Comparison of ENCODE assay signal across 12 cellular contexts in the genomic region with DNA sequence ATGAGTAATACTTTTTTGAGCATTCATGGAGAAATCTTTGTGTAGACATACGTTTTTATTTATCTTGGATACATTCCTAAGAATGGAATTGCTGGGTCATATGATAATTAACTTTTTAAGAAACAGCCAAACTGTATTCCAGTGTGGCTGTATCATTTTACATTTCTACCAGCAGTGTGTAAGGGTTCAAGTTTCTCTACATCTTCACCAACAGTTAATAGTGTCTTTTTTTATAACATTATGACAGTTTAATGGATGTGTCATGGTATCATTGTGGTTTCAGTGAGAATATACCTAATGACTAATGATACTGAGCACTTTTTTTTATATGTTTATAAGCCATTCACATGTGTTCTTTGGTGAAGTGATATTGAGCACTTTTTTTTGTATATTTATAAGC. TPM values are rescaled to one million over a fixed set of nuclear protein-coding genes. Genes with fewer than 3 reads are reported as not detected.
A peak's percentile ranks its signal among the peaks of the same experiment; 100 is the strongest.
DNase-seq lines count a peak whose midpoint lies in the region; ATAC-seq, FAIRE-seq and TF ChIP-seq lines count a peak whose summit lies in the region.
"Had no signal": no experiment of that assay in that cellular context is flagged by ENCODE, and none has a peak within 500 bp of the region (broad histone marks: within the 10 kb centered on the region; RNA-seq: fewer than 3 reads in every experiment).

No MANE protein-coding gene starts in this region.

- CTCF ChIA-PET in A549 (lab: Yijun Ruan, JAX) (interaction anchor here (1.1 kb wide), 1 partner anchor 53 kb away, joined by 4 read pairs; a partner anchor contains a TSS), SK-N-SH (lab: Yijun Ruan, JAX) (interaction anchor here (1.0 kb wide), 1 partner anchor 55 kb away, joined by 3 read pairs; no protein-coding TSS in a partner anchor)

- no peak for DNase-seq in A549 (ENCODE audit: low read depth in 1 of 2, low spot score in 1 of 2)
- DNase-seq in SK-N-SH = no peak
- peak; percentile 75 for DNase-seq in fibroblast of peridontal ligament (ENCODE audit: extremely low read depth)
- no peak for DNase-seq in iPS-NIHi11 (ENCODE audit: low spot score)
- no peak for DNase-seq in coronary artery (ENCODE audit: low spot score)
- DNase-seq in upper lobe of right lung = no peak
- DNase-seq: COR-L47, GOT3, NCI-H524, right cardiac atrium had no signal

- TF ChIP-seq EP300 in A549 (IDR thresholded peaks at IDR 0.05) (no peak), SK-N-SH (IDR thresholded peaks at IDR 0.05; ENCODE audit: borderline replicate concordance in 1 of 2, low read depth in 1 of 2, low read length in 1 of 2) (no peak)

- H3K9ac ChIP-seq in SK-N-SH = no peak overlapping the region

- no peak overlapping the region for H3K27ac ChIP-seq in A549
- peak overlapping the region in 1 of 2 experiments; percentile 68; a peak in 2 of 4 replicates for H3K27ac ChIP-seq in SK-N-SH (ENCODE audit: low read depth in 2 of 2, low read length in 1 of 2)
- no peak overlapping the region for H3K27ac ChIP-seq in coronary artery
- H3K27ac ChIP-seq in upper lobe of right lung = no peak overlapping the region

- H3K27me3 ChIP-seq in SK-N-SH (ENCODE audit: insufficient read depth) = no peaks in the 10 kb centered on the region
- H3K27me3 ChIP-seq in upper lobe of right lung = no peaks in the 10 kb centered on the region

- no peak overlapping the region for H2AFZ ChIP-seq in SK-N-SH (ENCODE audit: low read depth)

- peak overlapping the region; percentile 40; the same call in 2 of the 3 replicates for H3K4me2 ChIP-seq in A549
- H3K4me2 ChIP-seq in SK-N-SH = peak overlapping the region; percentile 36; the same call in 1 of the 2 replicates

- FAIRE-seq in A549 (lab: Jason Lieb, UNC) = no peak

- no peaks in the 10 kb centered on the region; the same call in 1 of the 2 replicates for H3K9me2 ChIP-seq in SK-N-SH

- no peak for TF ChIP-seq CTCF in A549 (IDR thresholded peaks at IDR 0.05)
- TF ChIP-seq CTCF in SK-N-SH (IDR thresholded peaks at IDR 0.05) = peak; percentile 18; the same call in 1 of the 2 replicates
- TF ChIP-seq CTCF in coronary artery (IDR thresholded peaks at IDR 0.05) = no peak
- TF ChIP-seq CTCF in upper lobe of right lung (IDR thresholded peaks at IDR 0.05) = no peak

- peaks cover 30% of the 10 kb centered on the region for H3F3A ChIP-seq in SK-N-SH (replicated peaks; ENCODE audit: insufficient read depth)

- H3K9me3 ChIP-seq in A549 (no peaks in the 10 kb centered on the region), SK-N-SH (peaks cover 5% of the 10 kb centered on the region; the same call in 1 of the 2 replicates), upper lobe of right lung (no peaks in the 10 kb centered on the region)

- intact Hi-C loops in upper lobe of right lung (cut with DNase I) = no loop called here

- peaks cover 94% of the 10 kb centered on the region for H3K79me2 ChIP-seq in SK-N-SH (ENCODE audit: insufficient read depth)

- H3K4me1 ChIP-seq in A549 (peaks cover 17% of the 10 kb centered on the region; the same call in 2 of the 3 replicates), SK-N-SH (ENCODE audit: control insufficient read depth in 1 of 2, insufficient read depth in 2 of 2, low read depth in 1 of 2, low read length in 1 of 2) (peaks cover 5 to 18% of the 10 kb centered on the region in 2 experiments; a peak in 2 of 4 replicates), upper lobe of right lung (peaks cover 4% of the 10 kb centered on the region)

- H3K36me3 ChIP-seq in SK-N-SH (replicated peaks in 1 of 2; ENCODE audit: control insufficient read depth in 1 of 2, insufficient read depth in 2 of 2, low read length in 1 of 2) (peaks cover 0 to 14% of the 10 kb centered on the region in 2 experiments), upper lobe of right lung (no peaks in the 10 kb centered on the region)

- H3K4me3 ChIP-seq in A549 = no peak overlapping the region
- no peak overlapping the region for H3K4me3 ChIP-seq in SK-N-SH (ENCODE audit: low read depth in 2 of 2, low read length in 1 of 2)
- H3K4me3 ChIP-seq in coronary artery = no peak overlapping the region
- H3K4me3 ChIP-seq in upper lobe of right lung = no peak overlapping the region

- no peak for TF ChIP-seq POLR2A in A549 (IDR thresholded peaks at IDR 0.05; ENCODE audit: low read length)

- no peak for TF ChIP-seq RAD21 in A549 (conservative IDR thresholded peaks at IDR 0.05 in 1 of 2, IDR thresholded peaks at IDR 0.05 in 1 of 2)
- TF ChIP-seq RAD21 in SK-N-SH (IDR thresholded peaks at IDR 0.05; ENCODE audit: low read length) = no peak

- POLR2A ChIA-PET in A549 (lab: Yijun Ruan, JAX) = no interaction called here
- POLR2A ChIA-PET in SK-N-SH (lab: Yijun Ruan, JAX) = no interaction called here

- ATAC-seq in A549 (peak in 1 of 2 experiments; percentile 30; a peak in 1 of 6 replicates), GM18870 (IDR thresholded peaks at IDR 0.05; ENCODE audit: unreplicated experiment) (peak; percentile 52), upper lobe of right lung (no peak), HG02973 (IDR thresholded peaks at IDR 0.05; ENCODE audit: unreplicated experiment) (no peak)
- ATAC-seq: right cardiac atrium had no signal

- WGBS in A549 (ENCODE audit: missing lambda C conversion rate) = 0% methylated on average over 1 of the region's 1 CpG
- 0% methylated on average over 1 of the region's 1 CpG for WGBS in SK-N-SH (ENCODE audit: low lambda C conversion rate)

- H4K20me1 ChIP-seq in SK-N-SH (ENCODE audit: insufficient read depth) = peaks cover 87% of the 10 kb centered on the region

TF ChIP-seq in A549, 52 proteins besides CTCF, POLR2A, EP300 and RAD21:
- no peak for TF ChIP-seq MAZ (IDR thresholded peaks at IDR 0.05; ENCODE audit: borderline replicate concordance, low read depth, low read length)
- TF ChIP-seq FOSL2 (IDR thresholded peaks at IDR 0.05) = no peak
- peak; percentile 30; the same call in 1 of the 2 replicates for TF ChIP-seq FOSL2 (CRISPR knock-in tag; IDR thresholded peaks at IDR 0.05)

TF ChIP-seq in SK-N-SH, 30 proteins besides CTCF, POLR2A, EP300 and RAD21:
- no peak for TF ChIP-seq SIN3A (IDR thresholded peaks at IDR 0.05; ENCODE audit: borderline replicate concordance, low read depth, low read length)
- peak; percentile 71 for TF ChIP-seq JUND (IDR thresholded peaks at IDR 0.05)
- TF ChIP-seq NFIC (IDR thresholded peaks at IDR 0.05; ENCODE audit: borderline replicate concordance) = peak; percentile 67; the same call in 1 of the 2 replicates
- no peak for TF ChIP-seq ELF1 (IDR thresholded peaks at IDR 0.05)
- peak; percentile 35; the same call in 1 of the 2 replicates for TF ChIP-seq POLR2AphosphoS5 (IDR thresholded peaks at IDR 0.05; ENCODE audit: low read depth, low read length)
- TF ChIP-seq CHD2 (IDR thresholded peaks at IDR 0.05; ENCODE audit: low read length, partially characterized antibody) = no peak
- TF ChIP-seq TEAD4 (IDR thresholded peaks at IDR 0.05; ENCODE audit: borderline replicate concordance, insufficient read depth) = 0 out of 2 replicates have a peak, but pooled peaks have one; percentile 9
- TF ChIP-seq FOSL2 (IDR thresholded peaks at IDR 0.05; ENCODE audit: borderline replicate concordance, low read depth) = peak; percentile 64; the same call in 1 of the 2 replicates
- TF ChIP-seq, protein P1, sequence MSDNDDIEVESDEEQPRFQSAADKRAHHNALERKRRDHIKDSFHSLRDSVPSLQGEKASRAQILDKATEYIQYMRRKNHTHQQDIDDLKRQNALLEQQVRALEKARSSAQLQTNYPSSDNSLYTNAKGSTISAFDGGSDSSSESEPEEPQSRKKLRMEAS (IDR thresholded peaks at IDR 0.05; ENCODE audit: low read depth) = no peak
- TF ChIP-seq, protein P2, sequence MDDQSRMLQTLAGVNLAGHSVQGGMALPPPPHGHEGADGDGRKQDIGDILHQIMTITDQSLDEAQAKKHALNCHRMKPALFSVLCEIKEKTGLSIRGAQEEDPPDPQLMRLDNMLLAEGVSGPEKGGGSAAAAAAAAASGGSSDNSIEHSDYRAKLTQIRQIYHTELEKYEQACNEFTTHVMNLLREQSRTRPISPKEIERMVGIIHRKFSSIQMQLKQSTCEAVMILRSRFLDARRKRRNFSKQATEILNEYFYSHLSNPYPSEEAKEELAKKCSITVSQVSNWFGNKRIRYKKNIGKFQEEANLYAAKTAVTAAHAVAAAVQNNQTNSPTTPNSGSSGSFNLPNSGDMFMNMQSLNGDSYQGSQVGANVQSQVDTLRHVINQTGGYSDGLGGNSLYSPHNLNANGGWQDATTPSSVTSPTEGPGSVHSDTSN (IDR thresholded peaks at IDR 0.05) = peak; percentile 82; the same call in 1 of the 2 replicates
- peak; percentile 70 for TF ChIP-seq TCF12 (IDR thresholded peaks at IDR 0.05)
- no peak for TF ChIP-seq EZH2phosphoT487 (IDR thresholded peaks at IDR 0.05; ENCODE audit: borderline replicate concordance, low read depth)

RNA-seq across cellular contexts. Expression of a gene that starts 52.4 kb away (rescaled TPM):
- polyA plus RNA-seq in A549 (2011; rRNA removed) = 33.4 and 40.9 TPM in 2 replicates
- 4.5 and 5.4 TPM in 2 replicates for polyA plus RNA-seq in A549 (2012; cell fraction: cytosol; rRNA removed)
- polyA plus RNA-seq in A549 (2012; cell fraction: nucleus; rRNA removed) = 5.2 and 6.0 TPM in 2 replicates
- 12.3 to 12.7 TPM (median 12.4 TPM) in 3 replicates for polyA plus RNA-seq in A549 (2017; fragmentation: RNase III; extraction: RNeasy Plus Mini Kit Qiagen cat#74134 plus additional on column Dnase treatment)
- 109 and 127 TPM in 2 replicates for polyA minus RNA-seq in A549 (2011; rRNA and poly(A)+ RNA removed)
- 5.2 and 8.3 TPM in 2 replicates for polyA plus RNA-seq in SK-N-SH (2012; rRNA removed)
- 6.2 and 6.3 TPM in 2 replicates for polyA plus RNA-seq in SK-N-SH (2012; cell fraction: cytosol; rRNA removed)
- 6.9 and 14.1 TPM in 2 replicates for polyA plus RNA-seq in SK-N-SH (2012; cell fraction: nucleus; rRNA removed)
- 63.0 TPM for total RNA-seq in upper lobe of right lung
